In genomic region chr1:150236614-150236934, GRCh38 we compare ENCODE assay signal across 9 cellular contexts. TPM values are rescaled to one million over a fixed set of nuclear protein-coding genes. Genes with fewer than 3 reads are reported as not detected.
DNase-seq lines count a peak whose midpoint lies in the region; ATAC-seq, FAIRE-seq and TF ChIP-seq lines count a peak whose summit lies in the region.
"Had no signal": no experiment of that assay in that cellular context is flagged by ENCODE, and none has a peak within 500 bp of the region (broad histone marks: within the 10 kb centered on the region; RNA-seq: fewer than 3 reads in every experiment).

No MANE protein-coding gene starts in this region.

- H3K4me1 Mint-ChIP-seq in natural killer cell: peaks cover 16 to 19% of the 10 kb centered on the region in 2 donors
- H3K4me1 Mint-ChIP-seq in natural killer cell treated with Interleukin-12 subunit alpha and Interleukin-12 subunit beta and Interleukin-15 and Interleukin-18, amount 100 ng/mL, for 72 hours (ENCODE audit: low read depth in 2 of 2): peaks cover 13 to 18% of the 10 kb centered on the region in 2 donors
- H3K4me1 Mint-ChIP-seq in T-helper 2 cell treated with Interferon-gamma antibody and Interleukin-4, amounts not matched to agents 5 μg/mL and 100 μg/mL, for 36 hours (ENCODE audit: low read depth): peaks cover 17% of the 10 kb centered on the region

- ATAC-seq in natural killer cell (no peak), GM21529 (IDR thresholded peaks at IDR 0.05; ENCODE audit: unreplicated experiment) (no peak), HG02840 (IDR thresholded peaks at IDR 0.05; ENCODE audit: low FRiP score, unreplicated experiment) (no peak)
- no peak for ATAC-seq in natural killer cell treated with Interleukin-12 subunit alpha and Interleukin-12 subunit beta and Interleukin-15 and Interleukin-18, amount 100 ng/mL, for 72 hours

- peak overlapping the region in 1 of 2 donors; percentile 51 for H3K27ac ChIP-seq in mucosa of rectum (ENCODE audit: low read depth in 2 of 2, low read length in 2 of 2)

- intact Hi-C loops in natural killer cell (cut with micrococcal nuclease): loop anchor here (1.0 to 10.0 kb wide), 4 partner anchors 32 to 328 kb away; partner anchors contain the start of genes APH1A, MRPS21 and PRPF3
- intact Hi-C loops in posterior cingulate gyrus (cut with DNase I): loop anchor here (10.0 kb wide), 1 partner anchor 48 kb away; the partner anchor contains the start of gene CIART

- TF ChIP-seq CTCF in natural killer cell (IDR thresholded peaks at IDR 0.05): peak; percentile 8
- TF ChIP-seq CTCF in bronchial epithelial cell (IDR thresholded peaks at IDR 0.05; ENCODE audit: insufficient read depth, low read length, severe bottlenecking): no peak

- H3K9me3 ChIP-seq in mucosa of rectum (ENCODE audit: control insufficient read depth in 2 of 2, low read length in 2 of 2): no peaks in the 10 kb centered on the region

- H3K27me3 Mint-ChIP-seq in natural killer cell (ENCODE audit: low read depth in 2 of 2): no peaks in the 10 kb centered on the region
- H3K27me3 Mint-ChIP-seq in natural killer cell treated with Interleukin-12 subunit alpha and Interleukin-12 subunit beta and Interleukin-15 and Interleukin-18, amount 100 ng/mL, for 72 hours: peaks cover 0 to 2% of the 10 kb centered on the region in 2 donors
- H3K27me3 Mint-ChIP-seq in T-helper 2 cell treated with Interferon-gamma antibody and Interleukin-4, amounts not matched to agents 5 μg/mL and 100 μg/mL, for 36 hours (ENCODE audit: low read depth): no peaks in the 10 kb centered on the region

- H3K4me1 ChIP-seq in mucosa of rectum (ENCODE audit: control insufficient read depth in 2 of 2, insufficient read depth in 2 of 2, low read length in 2 of 2): peaks cover 10 to 17% of the 10 kb centered on the region in 2 donors

- no peak for FAIRE-seq in bronchial epithelial cell (lab: Jason Lieb, UNC)

- H3K9ac ChIP-seq in mucosa of rectum (ENCODE audit: low read depth in 1 of 2, low read length in 2 of 2): peak overlapping the region; percentile 48 to 77

- DNase-seq in natural killer cell (no peak), bronchial epithelial cell (ENCODE audit: low read depth) (no peak), posterior cingulate gyrus (no peak)
- DNase-seq in natural killer cell treated with Interleukin-12 subunit alpha and Interleukin-12 subunit beta and Interleukin-15 and Interleukin-18, amount 100 ng/mL, for 72 hours (ENCODE audit: low spot score): no peak
- DNase-seq in T-helper 2 cell treated with Interferon-gamma antibody and Interleukin-4, amounts not matched to agents 5 μg/mL and 100 μg/mL, for 36 hours (ENCODE audit: low spot score): no peak

- H3K9me3 Mint-ChIP-seq in natural killer cell: no peaks in the 10 kb centered on the region
- no peaks in the 10 kb centered on the region for H3K9me3 Mint-ChIP-seq in natural killer cell treated with Interleukin-12 subunit alpha and Interleukin-12 subunit beta and Interleukin-15 and Interleukin-18, amount 100 ng/mL, for 72 hours
- no peaks in the 10 kb centered on the region for H3K9me3 Mint-ChIP-seq in T-helper 2 cell treated with Interferon-gamma antibody and Interleukin-4, amounts not matched to agents 5 μg/mL and 100 μg/mL, for 36 hours

- H3K27me3 ChIP-seq in bronchial epithelial cell (ENCODE audit: control insufficient read depth, insufficient read depth, low read length): no peaks in the 10 kb centered on the region
- no peaks in the 10 kb centered on the region for H3K27me3 ChIP-seq in mucosa of rectum (ENCODE audit: control insufficient read depth in 2 of 2, insufficient read depth in 2 of 2, low read length in 2 of 2)

- H3K36me3 Mint-ChIP-seq in natural killer cell: no peaks in the 10 kb centered on the region
- no peaks in the 10 kb centered on the region for H3K36me3 Mint-ChIP-seq in natural killer cell treated with Interleukin-12 subunit alpha and Interleukin-12 subunit beta and Interleukin-15 and Interleukin-18, amount 100 ng/mL, for 72 hours
- peaks cover 6% of the 10 kb centered on the region for H3K36me3 Mint-ChIP-seq in T-helper 2 cell treated with Interferon-gamma antibody and Interleukin-4, amounts not matched to agents 5 μg/mL and 100 μg/mL, for 36 hours (ENCODE audit: low read depth)

- H3K4me3 ChIP-seq in bronchial epithelial cell (ENCODE audit: low read depth, low read length) (peak overlapping the region; percentile 66), mucosa of rectum (ENCODE audit: low read length in 2 of 2) (peak overlapping the region; percentile 83 to 95)

- no peaks in the 10 kb centered on the region for H3K36me3 ChIP-seq in bronchial epithelial cell (ENCODE audit: control insufficient read depth, insufficient read depth, low read length)
- no peaks in the 10 kb centered on the region for H3K36me3 ChIP-seq in mucosa of rectum (ENCODE audit: control insufficient read depth in 2 of 2, insufficient read depth in 2 of 2, low read length in 2 of 2)

- H3K4me3 Mint-ChIP-seq in natural killer cell: no peak overlapping the region
- H3K4me3 Mint-ChIP-seq in natural killer cell treated with Interleukin-12 subunit alpha and Interleukin-12 subunit beta and Interleukin-15 and Interleukin-18, amount 100 ng/mL, for 72 hours: no peak overlapping the region
- H3K4me3 Mint-ChIP-seq in T-helper 2 cell treated with Interferon-gamma antibody and Interleukin-4, amounts not matched to agents 5 μg/mL and 100 μg/mL, for 36 hours: no peak overlapping the region

- H3K27ac Mint-ChIP-seq in natural killer cell: no peak overlapping the region
- H3K27ac Mint-ChIP-seq in natural killer cell treated with Interleukin-12 subunit alpha and Interleukin-12 subunit beta and Interleukin-15 and Interleukin-18, amount 100 ng/mL, for 72 hours: no peak overlapping the region
- no peak overlapping the region for H3K27ac Mint-ChIP-seq in T-helper 2 cell treated with Interferon-gamma antibody and Interleukin-4, amounts not matched to agents 5 μg/mL and 100 μg/mL, for 36 hours

RNA-seq across cellular contexts. Expression of gene ANP32E, which starts 0.7 kb away (rescaled TPM):
- 10 to 100 TPM; 50.7 to 56.9 (median 55.2) TPM for total RNA-seq in natural killer cell
- total RNA-seq in natural killer cell treated with Interleukin-12 subunit alpha and Interleukin-12 subunit beta and Interleukin-15 and Interleukin-18, amount 100 ng/mL, for 72 hours: 100 to 1,000 TPM; 157 to 164 TPM
- total RNA-seq in bronchial epithelial cell: 7.9 and 10.6 TPM in 2 replicates

RNA-seq across cellular contexts. Expression of gene CA14, which starts 21.0 kb away (rescaled TPM):
- not detected for total RNA-seq in natural killer cell
- total RNA-seq in natural killer cell treated with Interleukin-12 subunit alpha and Interleukin-12 subunit beta and Interleukin-15 and Interleukin-18, amount 100 ng/mL, for 72 hours: not detected
- total RNA-seq in bronchial epithelial cell: not detected in 2 replicates
- total RNA-seq: Daoy had no signal

RNA-seq across cellular contexts. Expression of gene APH1A, which starts 32.2 kb away (rescaled TPM):
- total RNA-seq in natural killer cell (100 to 1,000 TPM; 133 to 153 (median 143) TPM), bronchial epithelial cell (148 and 170 TPM in 2 replicates)
- 100 to 1,000 TPM; 115 to 140 TPM for total RNA-seq in natural killer cell treated with Interleukin-12 subunit alpha and Interleukin-12 subunit beta and Interleukin-15 and Interleukin-18, amount 100 ng/mL, for 72 hours

RNA-seq across cellular contexts. Expression of gene C1orf54, which starts 36.0 kb away (rescaled TPM):
- total RNA-seq in natural killer cell (1 to 10 TPM in 2 of 3 donors, under 1 TPM in 1; 0.97 to 3.7 (median 1.6) TPM), bronchial epithelial cell (0.53 and 1.3 TPM in 2 replicates)
- total RNA-seq in natural killer cell treated with Interleukin-12 subunit alpha and Interleukin-12 subunit beta and Interleukin-15 and Interleukin-18, amount 100 ng/mL, for 72 hours: under 1 TPM; 0.45 to 0.59 TPM

RNA-seq across cellular contexts. Expression of gene CIART, which starts 45.8 kb away (rescaled TPM):
- total RNA-seq in natural killer cell: 1 to 10 TPM in 2 of 3 donors, under 1 TPM in 1; 0.33 to 2.4 (median 1.9) TPM
- total RNA-seq in natural killer cell treated with Interleukin-12 subunit alpha and Interleukin-12 subunit beta and Interleukin-15 and Interleukin-18, amount 100 ng/mL, for 72 hours: 10 to 100 TPM in 1 of 2 donors, 1 to 10 TPM in 1; 2.4 to 10.2 TPM
- 2.9 and 6.4 TPM in 2 replicates for total RNA-seq in bronchial epithelial cell
- total RNA-seq: Daoy had no signal
